In the genomic region with DNA sequence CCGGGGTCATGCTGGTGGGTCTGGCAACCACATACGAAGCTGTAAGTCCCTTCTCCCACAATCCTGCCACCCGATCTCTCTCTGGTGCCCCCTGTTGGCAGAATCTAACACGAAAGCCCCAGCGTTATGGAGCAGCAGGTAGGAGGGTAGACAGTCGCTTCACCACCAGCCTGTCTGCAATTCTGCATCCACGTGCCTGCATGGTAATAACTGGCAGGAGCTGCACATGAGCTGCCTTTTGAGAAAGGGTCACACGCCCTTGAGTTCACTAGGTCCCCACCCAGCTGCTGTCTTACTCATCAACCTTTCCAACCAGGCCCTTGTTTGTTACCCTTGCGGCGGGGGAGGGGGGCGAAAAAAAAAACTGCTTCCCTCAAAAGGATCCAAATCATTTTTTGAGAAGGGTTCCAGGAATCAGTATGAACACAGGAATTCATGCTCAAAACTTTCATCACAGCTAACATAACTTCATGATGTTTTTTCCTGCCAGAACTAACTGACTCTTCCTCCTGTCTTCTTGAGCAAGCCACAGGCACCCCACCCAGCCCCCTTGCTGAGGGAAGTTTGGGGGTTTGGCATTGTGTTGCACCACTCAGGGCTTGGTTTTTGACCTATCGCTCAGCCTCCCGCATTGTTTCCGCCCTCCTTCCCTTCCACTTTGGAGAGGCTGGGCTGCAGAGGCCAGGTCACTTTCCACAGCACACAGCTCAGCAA, we compare ENCODE assay signal across 10 cellular contexts. TPM values are rescaled to one million over a fixed set of nuclear protein-coding genes. Genes with fewer than 3 reads are reported as not detected.
DNase-seq lines count a peak whose midpoint lies in the region; ATAC-seq, FAIRE-seq and TF ChIP-seq lines count a peak whose summit lies in the region.
"Had no signal": no experiment of that assay in that cellular context is flagged by ENCODE, and none has a peak within 500 bp of the region (broad histone marks: within the 10 kb centered on the region; RNA-seq: fewer than 3 reads in every experiment).

No MANE protein-coding gene starts in this region.

- no peak overlapping the region for H2AFZ ChIP-seq in HepG2 (ENCODE audit: low read length)

- H4K20me1 ChIP-seq in HepG2 (ENCODE audit: insufficient read depth, low read length) = no peaks in the 10 kb centered on the region

- no peak overlapping the region for H3K27ac ChIP-seq in HepG2 (ENCODE audit: extremely low read length, insufficient read depth, low read length)

- POLR2A ChIA-PET in HepG2 (lab: Yijun Ruan, JAX) = no interaction called here

- peaks cover 62% of the 10 kb centered on the region for H3K27me3 Mint-ChIP-seq in T-helper 17 cell

- CTCF ChIA-PET in HepG2 (lab: Yijun Ruan, JAX; ENCODE audit: low intra/inter-chr PET ratio, low total read pairs) = no interaction called here

- no TSS peak for BruUV-seq in HepG2 (replicated peaks; lab: Mats Ljungman, UMichigan)

- no peaks in the 10 kb centered on the region for H3K27me3 ChIP-seq in HepG2 (ENCODE audit: control insufficient read depth in 1 of 2, insufficient read depth in 2 of 2, low read length in 2 of 2)

- no peak for FAIRE-seq in HepG2 (lab: Jason Lieb, UNC)

- no peak overlapping the region for H3K4me3 ChIP-seq in choroid plexus epithelial cell (ENCODE audit: low read depth, low read length)
- no peak overlapping the region for H3K4me3 ChIP-seq in HepG2 (replicated peaks in 1 of 3; ENCODE audit: insufficient read depth in 1 of 3, low read depth in 2 of 3, low read length in 3 of 3)
- H3K4me3 ChIP-seq: skin epidermis had no signal

- no peak for TF ChIP-seq POLR2A in HepG2 (IDR thresholded peaks at IDR 0.05; ENCODE audit: insufficient read depth in 1 of 2, low read depth in 2 of 2, low read length in 2 of 2)

- peak; percentile 74 for TF ChIP-seq CTCF in choroid plexus epithelial cell (conservative IDR thresholded peaks at IDR 0.05; ENCODE audit: low read depth, low read length)
- TF ChIP-seq CTCF in HepG2 (CRISPR knock-in tag; IDR thresholded peaks at IDR 0.05) = peak; percentile 60

- no peak for TF ChIP-seq RAD21 in HepG2 (CRISPR knock-in tag; IDR thresholded peaks at IDR 0.05)

- no peaks in the 10 kb centered on the region for H3K4me1 Mint-ChIP-seq in T-helper 17 cell

- WGBS in HepG2 (ENCODE audit: low lambda C conversion rate) = 58% methylated on average over 9 of the region's 14 CpGs

- no peaks in the 10 kb centered on the region for H3K36me3 Mint-ChIP-seq in T-helper 17 cell (ENCODE audit: low read depth)

- in situ Hi-C loops in HepG2 (cut with HindIII; ENCODE audit: extremely low pct_ligation_motif_present, low pct_unique_long_range_greater_than_20kb) = no loop called here

- H3K9me3 ChIP-seq in T-helper 17 cell (ENCODE audit: control insufficient read depth, low read length, poor library complexity, severe bottlenecking) = no peaks in the 10 kb centered on the region
- no peaks in the 10 kb centered on the region for H3K9me3 ChIP-seq in HepG2 (ENCODE audit: low read length)

- H3K36me3 ChIP-seq in HepG2 (replicated peaks in 1 of 2; ENCODE audit: control insufficient read depth in 1 of 2, insufficient read depth in 2 of 2, low read length in 2 of 2) = no peaks in the 10 kb centered on the region

- no peak overlapping the region for H3K27ac Mint-ChIP-seq in T-helper 17 cell

- ATAC-seq in HG02610 (IDR thresholded peaks at IDR 0.05; ENCODE audit: unreplicated experiment) (peak; percentile 54), T-helper 17 cell (peak; percentile 68), HepG2 (peak; percentile 72), GM18861 (IDR thresholded peaks at IDR 0.05; ENCODE audit: unreplicated experiment) (no peak)

- H3K4me1 ChIP-seq in HepG2 (ENCODE audit: insufficient read depth, low read length) = 0 out of 2 replicates have a peak, but pooled peaks cover 5% of the 10 kb centered on the region

- H3K9ac ChIP-seq in HepG2 (ENCODE audit: insufficient read depth, low read depth, low read length) = no peak overlapping the region

- H3K4me3 Mint-ChIP-seq in T-helper 17 cell = no peak overlapping the region

- no peak overlapping the region for H3K4me2 ChIP-seq in HepG2 (ENCODE audit: low read depth, low read length)

- intact Hi-C loops in HepG2 (cut with micrococcal nuclease; ENCODE audit: unreplicated experiment) = loop anchor here (10.0 kb wide), 1 partner anchor 215 kb away; no protein-coding TSS in a partner anchor

- TF ChIP-seq EP300 in HepG2 (IDR thresholded peaks at IDR 0.05; ENCODE audit: low read depth in 2 of 2, low read length in 2 of 2) (no peak), HepG2 (CRISPR knock-in tag; IDR thresholded peaks at IDR 0.05; ENCODE audit: borderline replicate concordance) (no peak)

- no peaks in the 10 kb centered on the region for H3K79me2 ChIP-seq in HepG2 (ENCODE audit: insufficient read depth, low read length)

- DNase-seq in DMS 273 (lab: John Stamatoyannopoulos, UW; ENCODE audit: unreplicated experiment) (peak; percentile 70), T-helper 17 cell (peak in 1 of 3 donors; percentile 32), choroid plexus epithelial cell (ENCODE audit: low read depth) (peak; percentile 96), HepG2 (ENCODE audit: low spot score) (peak; percentile 29), NCI-H774 (lab: John Stamatoyannopoulos, UW) (no peak)
- DNase-seq in stimulated activated CD8-positive, alpha-beta memory T cell treated with anti-CD3 and anti-CD28 coated beads, Interleukin-15, amount 100 ng/mL, for 1 hour (ENCODE audit: low read depth) = peak; percentile 2

TF ChIP-seq in HepG2, 621 proteins besides CTCF, POLR2A, EP300 and RAD21:
- TF ChIP-seq SSRP1 (CRISPR knock-in tag; IDR thresholded peaks at IDR 0.05) (no peak), STAG1 (CRISPR knock-in tag; IDR thresholded peaks at IDR 0.05) (peak; percentile 22; the same call in 1 of the 2 replicates), SMC3 (IDR thresholded peaks at IDR 0.05; ENCODE audit: low read length) (peak; percentile 53), SALL1 (CRISPR knock-in tag; IDR thresholded peaks at IDR 0.05) (no peak)

RNA-seq across cellular contexts. Expression of gene TMEM252, which starts 19.6 kb away (rescaled TPM):
- total RNA-seq in T-helper 17 cell (not detected), HepG2 (2016; rRNA removed; fragmentation: Illumina TruSeq; extraction: Trizol) (not detected in 2 replicates)
- total RNA-seq in HepG2 (2016; cell fraction: cytosol; rRNA removed; fragmentation: Illumina TruSeq; extraction: Trizol; ENCODE audit: low read depth) = not detected in 2 replicates
- total RNA-seq in HepG2 (2016; cell fraction: insoluble cytoplasmic fraction; rRNA removed; fragmentation: Illumina TruSeq; extraction: Trizol) = not detected in 2 replicates
- not detected in 2 replicates for total RNA-seq in HepG2 (2016; cell fraction: membrane; rRNA removed; fragmentation: Illumina TruSeq; extraction: Trizol)
- not detected in 2 replicates for total RNA-seq in HepG2 (2016; cell fraction: nucleus; rRNA removed; fragmentation: Illumina TruSeq; extraction: Trizol)
- not detected in 2 replicates for polyA plus RNA-seq in HepG2 (2011; rRNA removed)
- polyA plus RNA-seq in HepG2 (2011; cell fraction: cytosol; rRNA removed) = not detected in 2 replicates
- not detected in 2 replicates for polyA plus RNA-seq in HepG2 (2011; cell fraction: nucleus; rRNA removed)
- not detected in 2 replicates for polyA plus RNA-seq in HepG2 (2012)
- polyA plus RNA-seq in HepG2 (2016; cell fraction: cytosol; fragmentation: Illumina TruSeq; extraction: Trizol; ENCODE audit: low read depth) = not detected in 2 replicates
- polyA plus RNA-seq in HepG2 (2016; cell fraction: insoluble cytoplasmic fraction; fragmentation: Illumina TruSeq; extraction: Trizol; ENCODE audit: low read depth) = not detected in 2 replicates
- not detected in 2 replicates for polyA plus RNA-seq in HepG2 (2016; cell fraction: membrane; fragmentation: Illumina TruSeq; extraction: Trizol; ENCODE audit: low read depth)
- not detected in 2 replicates for polyA plus RNA-seq in HepG2 (2016; cell fraction: nucleus; fragmentation: Illumina TruSeq; extraction: Trizol; ENCODE audit: insufficient read depth, low read depth)
- polyA minus RNA-seq in HepG2 (2011; rRNA and poly(A)+ RNA removed; ENCODE audit: low replicate concordance) = not detected in 2 replicates
- not detected in 2 replicates for polyA minus RNA-seq in HepG2 (2011; cell fraction: cytosol; rRNA and poly(A)+ RNA removed)
- polyA minus RNA-seq in HepG2 (2011; cell fraction: nucleus; rRNA and poly(A)+ RNA removed) = not detected in 2 replicates
- total RNA-seq: M059J had no signal
